Comparison of ENCODE assay signal across 17 cellular contexts in the genomic region with DNA sequence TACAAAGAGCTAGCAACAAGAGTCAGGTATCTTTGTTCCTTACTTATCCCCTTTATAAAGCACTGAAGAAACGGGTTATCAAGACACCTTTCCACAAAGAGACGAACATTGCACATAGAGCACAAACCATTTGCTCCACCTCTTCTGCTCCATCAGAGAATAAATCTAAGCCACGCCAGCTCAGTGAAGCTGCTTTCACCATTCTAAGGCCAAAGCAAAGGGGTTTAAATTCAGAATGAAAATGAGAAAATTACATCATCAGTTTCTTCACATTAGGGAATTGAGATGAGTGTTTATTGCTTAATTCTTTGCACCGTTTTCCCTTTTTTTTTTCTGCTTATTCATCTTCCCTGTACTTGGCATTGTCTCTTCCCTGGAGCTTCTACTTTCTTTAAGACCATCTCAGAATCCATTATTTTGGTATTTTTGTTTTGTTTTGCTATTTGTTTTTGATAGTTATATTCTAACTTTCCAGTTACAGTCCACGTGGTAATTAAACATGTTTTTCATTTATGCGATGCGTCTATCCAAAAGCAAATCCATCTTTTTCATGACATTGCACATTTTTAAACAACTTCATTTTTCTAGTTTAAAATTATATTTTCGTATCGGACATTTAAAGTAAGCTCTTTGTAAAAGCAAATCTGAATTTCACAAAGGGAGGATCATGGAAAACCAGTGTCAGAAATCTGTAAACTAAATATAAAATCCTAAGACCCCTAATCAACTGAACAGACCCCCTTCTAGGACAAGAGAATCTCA. TPM values are rescaled to one million over a fixed set of nuclear protein-coding genes. Genes with fewer than 3 reads are reported as not detected.
DNase-seq lines count a peak whose midpoint lies in the region; ATAC-seq, FAIRE-seq and TF ChIP-seq lines count a peak whose summit lies in the region.
"Had no signal": no experiment of that assay in that cellular context is flagged by ENCODE, and none has a peak within 500 bp of the region (broad histone marks: within the 10 kb centered on the region; RNA-seq: fewer than 3 reads in every experiment).

No MANE protein-coding gene starts in this region.

- no peaks in the 10 kb centered on the region for H3K36me3 Mint-ChIP-seq in activated CD4-positive, alpha-beta T cell treated with anti-CD3 and anti-CD28 coated beads for 36 hours (ENCODE audit: low read depth)
- no peaks in the 10 kb centered on the region for H3K36me3 Mint-ChIP-seq in Caco-2 (ENCODE audit: insufficient read depth, unreplicated experiment)
- H3K36me3 Mint-ChIP-seq: CD8-positive, alpha-beta memory T cell had no signal

- ATAC-seq in activated CD4-positive, alpha-beta T cell treated with anti-CD3 and anti-CD28 coated beads for 36 hours: peak; percentile 26
- ATAC-seq in A549: no peak
- ATAC-seq in GM19397 (IDR thresholded peaks at IDR 0.05; ENCODE audit: unreplicated experiment): no peak

- WGBS in A549 (ENCODE audit: missing lambda C conversion rate): 37% methylated on average over 9 of the region's 9 CpGs
- 77 to 85% methylated on average over 9 of the region's 9 CpGs for WGBS in sigmoid colon, 2 donors

- intact Hi-C loops in activated CD4-positive, alpha-beta T cell treated with anti-CD3 and anti-CD28 coated beads for 36 hours (cut with DNase I, micrococcal nuclease): no loop called here
- intact Hi-C loops in Caco-2 (cut with micrococcal nuclease; ENCODE audit: unreplicated experiment): no loop called here
- intact Hi-C loops in sigmoid colon (cut with DNase I): no loop called here

- DNase-seq in activated CD4-positive, alpha-beta T cell treated with anti-CD3 and anti-CD28 coated beads for 36 hours: no peak
- no peak for DNase-seq in activated CD4-positive, alpha-beta T cell treated with anti-CD3 and anti-CD28 coated beads, Interleukin-2, amount 50 U/mL, for 48 hours
- DNase-seq in A549 (ENCODE audit: low read depth in 1 of 2, low spot score in 1 of 2) (no peak), CD1c-positive myeloid dendritic cell (ENCODE audit: extremely low spot score) (peak; percentile 60), MV-4-11 (lab: John Stamatoyannopoulos, UW) (peak; percentile 48), Caco-2 (no peak), sigmoid colon (no peak)
- DNase-seq: BE2C; CD8-positive, alpha-beta memory T cell; DMS53; GF-D8 had no signal

- H3K36me3 ChIP-seq in Caco-2 (ENCODE audit: control insufficient read depth, insufficient read depth, low read length) (no peaks in the 10 kb centered on the region), sigmoid colon (no peaks in the 10 kb centered on the region)
- H3K36me3 ChIP-seq: BE2C, HAP-1 had no signal

- H3K27me3 ChIP-seq in Caco-2 (replicated peaks; ENCODE audit: control insufficient read depth, insufficient read depth, low read length) (no peaks in the 10 kb centered on the region), sigmoid colon (no peaks in the 10 kb centered on the region)
- H3K27me3 ChIP-seq: BE2C had no signal

- no peak for TF ChIP-seq EP300 in A549 (IDR thresholded peaks at IDR 0.05)
- TF ChIP-seq EP300 in sigmoid colon (IDR thresholded peaks at IDR 0.05): no peak

- no peak overlapping the region for H3K27ac ChIP-seq in A549
- H3K27ac ChIP-seq in sigmoid colon: no peak overlapping the region
- H3K27ac ChIP-seq: C4-2B had no signal

- no peaks in the 10 kb centered on the region for H3K9me3 Mint-ChIP-seq in activated CD4-positive, alpha-beta T cell treated with anti-CD3 and anti-CD28 coated beads for 36 hours (ENCODE audit: low read depth)
- H3K9me3 Mint-ChIP-seq in Caco-2 (ENCODE audit: unreplicated experiment): peaks cover 11% of the 10 kb centered on the region
- H3K9me3 Mint-ChIP-seq: CD8-positive, alpha-beta memory T cell had no signal

- TF ChIP-seq RAD21 in A549 (conservative IDR thresholded peaks at IDR 0.05 in 1 of 2, IDR thresholded peaks at IDR 0.05 in 1 of 2): no peak

- TF ChIP-seq POLR2A in A549 (IDR thresholded peaks at IDR 0.05; ENCODE audit: low read length) (no peak), sigmoid colon (IDR thresholded peaks at IDR 0.05) (no peak)

- POLR2A ChIA-PET in activated CD4-positive, alpha-beta T cell treated with anti-CD3 and anti-CD28 coated beads for 36 hours (lab: Charles Lee): no interaction called here
- POLR2A ChIA-PET in A549 (lab: Yijun Ruan, JAX): no interaction called here
- POLR2A ChIA-PET in Caco-2 (lab: Charles Lee): no interaction called here

- H3K4me3 ChIP-seq in A549 (no peak overlapping the region), Caco-2 (ENCODE audit: low read depth, low read length) (no peak overlapping the region), sigmoid colon (no peak overlapping the region)
- H3K4me3 ChIP-seq: HAP-1 had no signal

- TF ChIP-seq CTCF in A549 (IDR thresholded peaks at IDR 0.05) (no peak), Caco-2 (IDR thresholded peaks at IDR 0.05; ENCODE audit: insufficient read depth in 1 of 2, low read depth in 1 of 2, low read length in 1 of 2, severe bottlenecking in 1 of 2, unreplicated experiment in 1 of 2) (no peak), sigmoid colon (IDR thresholded peaks at IDR 0.05) (no peak)

- no peaks in the 10 kb centered on the region; the same call in 2 of the 3 replicates for H3K9me3 ChIP-seq in A549
- no peaks in the 10 kb centered on the region for H3K9me3 ChIP-seq in Caco-2
- H3K9me3 ChIP-seq in sigmoid colon: no peaks in the 10 kb centered on the region
- H3K9me3 ChIP-seq: BE2C, HAP-1 had no signal

- H3K4me2 ChIP-seq in A549: no peak overlapping the region

- peaks cover 5% of the 10 kb centered on the region for H3K4me1 Mint-ChIP-seq in activated CD4-positive, alpha-beta T cell treated with anti-CD3 and anti-CD28 coated beads for 36 hours
- H3K4me1 Mint-ChIP-seq in Caco-2 (ENCODE audit: low read depth, unreplicated experiment): no peaks in the 10 kb centered on the region
- H3K4me1 Mint-ChIP-seq: CD8-positive, alpha-beta memory T cell had no signal

- no peaks in the 10 kb centered on the region for H3K27me3 Mint-ChIP-seq in activated CD4-positive, alpha-beta T cell treated with anti-CD3 and anti-CD28 coated beads for 36 hours
- peaks cover 3% of the 10 kb centered on the region for H3K27me3 Mint-ChIP-seq in Caco-2 (ENCODE audit: insufficient read depth, unreplicated experiment)

- H3K4me1 ChIP-seq in A549: no peaks in the 10 kb centered on the region
- H3K4me1 ChIP-seq in Caco-2: no peaks in the 10 kb centered on the region
- H3K4me1 ChIP-seq in sigmoid colon: no peaks in the 10 kb centered on the region
- H3K4me1 ChIP-seq: BE2C, HAP-1 had no signal

- no peak overlapping the region for H3K4me3 Mint-ChIP-seq in activated CD4-positive, alpha-beta T cell treated with anti-CD3 and anti-CD28 coated beads for 36 hours
- no peak overlapping the region for H3K4me3 Mint-ChIP-seq in Caco-2 (ENCODE audit: unreplicated experiment)
- H3K4me3 Mint-ChIP-seq: CD8-positive, alpha-beta memory T cell had no signal

- no peak for FAIRE-seq in A549 (lab: Jason Lieb, UNC)
- FAIRE-seq: H1 had no signal

- CTCF ChIA-PET in activated CD4-positive, alpha-beta T cell treated with anti-CD3 and anti-CD28 coated beads for 36 hours (lab: Charles Lee): no interaction called here
- CTCF ChIA-PET in A549 (lab: Yijun Ruan, JAX) (no interaction called here), Caco-2 (lab: Charles Lee) (no interaction called here)

- no TSS peak for BruUV-seq in Caco-2 (replicated peaks; lab: Mats Ljungman, UMichigan)

- no peak overlapping the region for H3K27ac Mint-ChIP-seq in activated CD4-positive, alpha-beta T cell treated with anti-CD3 and anti-CD28 coated beads for 36 hours
- H3K27ac Mint-ChIP-seq in Caco-2 (ENCODE audit: unreplicated experiment): no peak overlapping the region
- H3K27ac Mint-ChIP-seq: CD8-positive, alpha-beta memory T cell had no signal

TF ChIP-seq in A549, 52 proteins besides CTCF, POLR2A, EP300 and RAD21:
- TF ChIP-seq NR3C1 (IDR thresholded peaks at IDR 0.05) (no peak), RCOR1 (IDR thresholded peaks at IDR 0.05; ENCODE audit: low read depth, low read length) (no peak), MAFK (IDR thresholded peaks at IDR 0.05; ENCODE audit: partially characterized antibody) (peak; percentile 52)

RNA-seq across cellular contexts. Expression of gene OR2T34, which starts 1.8 kb away (rescaled TPM):
- total RNA-seq in activated CD4-positive, alpha-beta T cell treated with anti-CD3 and anti-CD28 coated beads for 36 hours: not detected
- not detected in 2 replicates for polyA plus RNA-seq in A549 (2011; rRNA removed)
- not detected in 2 replicates for polyA plus RNA-seq in A549 (2012; cell fraction: cytosol; rRNA removed)
- not detected in 2 replicates for polyA plus RNA-seq in A549 (2012; cell fraction: nucleus; rRNA removed)
- polyA plus RNA-seq in A549 (2017; fragmentation: RNase III; extraction: RNeasy Plus Mini Kit Qiagen cat#74134 plus additional on column Dnase treatment): not detected in 3 replicates
- not detected in 2 replicates for polyA minus RNA-seq in A549 (2011; rRNA and poly(A)+ RNA removed)
- total RNA-seq in Caco-2 (2022): not detected in 2 replicates
- not detected for total RNA-seq in sigmoid colon
- polyA plus RNA-seq in sigmoid colon: not detected
- total RNA-seq: A172; CD8-positive, alpha-beta memory T cell; H1 had no signal
- polyA plus RNA-seq: AG04450; CD8-positive, alpha-beta memory T cell; H1 had no signal

RNA-seq across cellular contexts. Expression of gene OR2T29, which starts 13.8 kb away (rescaled TPM):
- not detected for total RNA-seq in activated CD4-positive, alpha-beta T cell treated with anti-CD3 and anti-CD28 coated beads for 36 hours
- polyA plus RNA-seq in A549 (2011; rRNA removed) (not detected in 2 replicates), A549 (2017; fragmentation: RNase III; extraction: RNeasy Plus Mini Kit Qiagen cat#74134 plus additional on column Dnase treatment) (not detected in 3 replicates), sigmoid colon (not detected)
- not detected in 2 replicates for polyA plus RNA-seq in A549 (2012; cell fraction: cytosol; rRNA removed)
- polyA plus RNA-seq in A549 (2012; cell fraction: nucleus; rRNA removed): not detected in 2 replicates
- not detected in 2 replicates for polyA minus RNA-seq in A549 (2011; rRNA and poly(A)+ RNA removed)
- total RNA-seq in Caco-2 (2022) (not detected in 2 replicates), sigmoid colon (not detected)
- total RNA-seq: A172; CD8-positive, alpha-beta memory T cell; H1 had no signal
- polyA plus RNA-seq: AG04450; CD8-positive, alpha-beta memory T cell; H1 had no signal

RNA-seq across cellular contexts. Expression of gene OR2T10, which starts 21.1 kb away (rescaled TPM):
- total RNA-seq in activated CD4-positive, alpha-beta T cell treated with anti-CD3 and anti-CD28 coated beads for 36 hours: not detected
- not detected in 2 replicates for polyA plus RNA-seq in A549 (2011; rRNA removed)
- polyA plus RNA-seq in A549 (2012; cell fraction: cytosol; rRNA removed): not detected in 2 replicates
- not detected in 2 replicates for polyA plus RNA-seq in A549 (2012; cell fraction: nucleus; rRNA removed)
- not detected in 3 replicates for polyA plus RNA-seq in A549 (2017; fragmentation: RNase III; extraction: RNeasy Plus Mini Kit Qiagen cat#74134 plus additional on column Dnase treatment)
- not detected in 2 replicates for polyA minus RNA-seq in A549 (2011; rRNA and poly(A)+ RNA removed)
- not detected in 2 replicates for total RNA-seq in Caco-2 (2022)
- not detected for total RNA-seq in sigmoid colon
- under 1 TPM in 1 of 3 donors, not detected in 2; 0.01 TPM for polyA plus RNA-seq in sigmoid colon
- total RNA-seq: A172; CD8-positive, alpha-beta memory T cell; H1 had no signal
- polyA plus RNA-seq: AG04450; CD8-positive, alpha-beta memory T cell; H1 had no signal

RNA-seq across cellular contexts. Expression of gene OR2T11, which starts 58.5 kb away (rescaled TPM):
- not detected for total RNA-seq in activated CD4-positive, alpha-beta T cell treated with anti-CD3 and anti-CD28 coated beads for 36 hours
- polyA plus RNA-seq in A549 (2011; rRNA removed) (not detected in 2 replicates), A549 (2017; fragmentation: RNase III; extraction: RNeasy Plus Mini Kit Qiagen cat#74134 plus additional on column Dnase treatment) (not detected in 3 replicates), sigmoid colon (not detected)
- not detected in 2 replicates for polyA plus RNA-seq in A549 (2012; cell fraction: cytosol; rRNA removed)
- polyA plus RNA-seq in A549 (2012; cell fraction: nucleus; rRNA removed): not detected in 2 replicates
- polyA minus RNA-seq in A549 (2011; rRNA and poly(A)+ RNA removed): not detected in 2 replicates
- total RNA-seq in Caco-2 (2022) (not detected in 2 replicates), sigmoid colon (not detected)
- total RNA-seq: A172; CD8-positive, alpha-beta memory T cell; H1 had no signal
- polyA plus RNA-seq: AG04450; CD8-positive, alpha-beta memory T cell; H1 had no signal

Comparison
In these comparisons a context has a peak if more than half of its experiments do, and no peak if none do; other contexts are left out.
1. DNase-seq: peak in CD1c-positive myeloid dendritic cell (single experiment) and MV-4-11 (single experiment); none in activated CD4-positive, alpha-beta T cell treated with anti-CD3 and anti-CD28 coated beads for 36 hours (single experiment), activated CD4-positive, alpha-beta T cell treated with anti-CD3 and anti-CD28 coated beads, Interleukin-2, amount 50 U/mL, for 48 hours (0 of 2), A549 (0 of 2), Caco-2 (0 of 2) and sigmoid colon (single experiment).